ENCODE assay signal across 8 cellular contexts in genomic region chr11:74517592-74517991, GRCh38. TPM values are rescaled to one million over a fixed set of nuclear protein-coding genes. Genes with fewer than 3 reads are reported as not detected.
"Had no signal": no experiment of that assay in that cellular context is flagged by ENCODE, and none has a peak within 500 bp of the region (broad histone marks: within the 10 kb centered on the region; RNA-seq: fewer than 3 reads in every experiment).

No MANE protein-coding gene starts in this region.

RNA-seq across cellular contexts. Expression of gene LIPT2, which starts 24.1 kb away (rescaled TPM):
- total RNA-seq: ascending aorta had no signal

RNA-seq across cellular contexts. Expression of gene KCNE3, which starts 50.2 kb away (rescaled TPM):
- total RNA-seq: activated naive CD4-positive, alpha-beta T cell treated with anti-CD3 and anti-CD28 coated beads for 36 hours; activated naive CD4-positive, alpha-beta T cell treated with anti-CD3 and anti-CD28 coated beads, Interleukin-2, amount 50 U/mL, for 72 hours; activated naive CD8-positive, alpha-beta T cell treated with anti-CD3 and anti-CD28 coated beads for 36 hours; activated T-cell treated with anti-CD3 and anti-CD28 coated beads, Interleukin-2, amount 50 U/mL, for 4 hours; activated T-cell treated with anti-CD3 and anti-CD28 coated beads, Interleukin-2, amount 50 U/mL, for 72 hours; activated T-helper 17 cell treated with anti-CD3 and anti-CD28 coated beads, Interleukin-2, amount 50 U/mL, for 72 hours; activated T-helper 2 cell treated with anti-CD3 and anti-CD28 coated beads, Interferon-gamma antibody, Interleukin-2, Interleukin-4, amounts not matched to agents 10 μg/mL and 5 μg/mL and 100 μg/mL, durations not matched to agents 14 hours and 24 hours and 36 hours; ascending aorta had no signal
